In the genomic region with DNA sequence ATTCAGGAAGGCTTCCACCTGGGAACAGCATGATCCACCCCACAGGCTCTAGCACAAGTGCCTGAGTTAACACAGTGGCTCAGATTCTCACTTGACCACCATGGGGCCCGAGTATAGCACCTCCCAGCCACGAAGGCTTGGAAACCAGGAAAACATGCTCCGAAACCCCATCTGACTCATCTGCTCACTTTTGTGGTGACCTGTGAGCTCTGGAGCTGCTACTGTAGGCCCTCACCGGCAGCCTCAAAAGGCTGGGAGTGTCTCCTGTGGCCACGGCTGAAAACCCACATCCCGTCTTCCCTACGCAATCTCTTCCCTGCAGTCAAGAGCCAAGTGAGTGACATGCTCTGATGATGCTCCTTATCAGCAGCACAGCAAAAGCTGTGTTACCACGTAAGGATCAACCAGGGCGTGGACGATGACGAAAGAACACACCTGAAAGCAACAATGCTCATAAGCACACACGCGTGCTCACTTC, we compare ENCODE assay signal across 9 cellular contexts.
DNase-seq lines count a peak whose midpoint lies in the region; ATAC-seq, FAIRE-seq and TF ChIP-seq lines count a peak whose summit lies in the region.
"Had no signal": no experiment of that assay in that cellular context is flagged by ENCODE, and none has a peak within 500 bp of the region (broad histone marks: within the 10 kb centered on the region; RNA-seq: fewer than 3 reads in every experiment).

No MANE protein-coding gene starts in this region.

- TF ChIP-seq POLR2A in K562 (conservative IDR thresholded peaks at IDR 0.05) (no peak), GM12891 (IDR thresholded peaks at IDR 0.05; ENCODE audit: low read depth, low read length) (no peak)

- H3K4me1 ChIP-seq in K562 (replicated peaks in 1 of 2; ENCODE audit: control insufficient read depth in 2 of 2, insufficient read depth in 2 of 2, low read length in 2 of 2) = peaks cover 25 to 29% of the 10 kb centered on the region in 2 experiments

- H3K4me3 ChIP-seq in K562 (no peak overlapping the region), H7 (ENCODE audit: insufficient read depth, low read depth, low read length) (no peak overlapping the region)
- H3K4me3 ChIP-seq: thoracic aorta had no signal

- TF ChIP-seq CTCF in K562 (IDR thresholded peaks at IDR 0.05 in 2 of 3, conservative IDR thresholded peaks at IDR 0.05 in 1 of 3; ENCODE audit: insufficient read depth in 2 of 3, low read depth in 1 of 3, low read length in 3 of 3) = no peak; a peak in 1 of 6 replicates

- TF ChIP-seq RAD21 in K562 (CRISPR knock-in tag; conservative IDR thresholded peaks at IDR 0.05 in 1 of 2, IDR thresholded peaks at IDR 0.05 in 1 of 2) = peak in 1 of 2 experiments; percentile 33; a peak in 3 of 4 replicates

- in situ Hi-C loops in K562 (cut with MboI) = no loop called here

- peak overlapping the region; percentile 40 to 74; a peak in 2 of 4 replicates for H3K9ac ChIP-seq in K562 (ENCODE audit: insufficient read depth in 1 of 2, low read depth in 2 of 2, low read length in 2 of 2)

- FAIRE-seq in K562 (lab: Jason Lieb, UNC) = no peak
- no peak for FAIRE-seq in GM12891 (lab: Jason Lieb, UNC)

- CTCF ChIA-PET in K562 (lab: Yijun Ruan, JAX; ENCODE audit: low intra/inter-chr PET ratio) = no interaction called here

- peaks cover 18% of the 10 kb centered on the region for H4K20me1 ChIP-seq in K562 (replicated peaks; ENCODE audit: control insufficient read depth, insufficient read depth, low read length)

- H3K27me3 ChIP-seq in K562 (ENCODE audit: control insufficient read depth in 2 of 2, insufficient read depth in 2 of 2, low read length in 2 of 2) (no peaks in the 10 kb centered on the region), H7 (ENCODE audit: control insufficient read depth, insufficient read depth, low read length) (no peaks in the 10 kb centered on the region)

- no peaks in the 10 kb centered on the region for H3K9me3 ChIP-seq in K562 (replicated peaks; ENCODE audit: control insufficient read depth, insufficient read depth, low read depth, low read length)
- H3K9me3 ChIP-seq: thoracic aorta had no signal

- H3K79me2 ChIP-seq in K562 (ENCODE audit: control insufficient read depth, insufficient read depth, low read length) = peaks cover 12% of the 10 kb centered on the region; the same call in 1 of the 3 replicates

- DNase-seq in T-helper 22 cell (ENCODE audit: low read depth) (peak; percentile 90), K562 (ENCODE audit: extremely low read depth in 1 of 4, low spot score in 3 of 4) (peak; percentile 66 to 91 (median 70)), GM12891 (ENCODE audit: insufficient read length, low spot score) (no peak), superior temporal gyrus (ENCODE audit: extremely low spot score) (no peak), H7 (no peak), DMS79 (lab: John Stamatoyannopoulos, UW) (no peak)
- DNase-seq in stimulated activated CD4-positive, alpha-beta T cell treated with anti-CD3 and anti-CD28 coated beads, Interleukin-15, amount 100 ng/mL, for 1 hour (ENCODE audit: low read depth in 1 of 2, low spot score in 1 of 2) = peak; percentile 26 to 51

- H3K9me1 ChIP-seq in K562 (ENCODE audit: control insufficient read depth, insufficient read depth, low read length) = no peaks in the 10 kb centered on the region

- intact Hi-C loops in K562 (cut with micrococcal nuclease) = loop anchor here (1.0 to 5.0 kb wide), 6 partner anchors 72 to 248 kb away; partner anchors contain the start of gene TGFBR3

- H2AFZ ChIP-seq in K562 (ENCODE audit: low read depth, low read length) = 0 out of 2 replicates have a peak overlapping the region, but pooled peaks have one; percentile 60

- peak overlapping the region; percentile 60; the same call in 2 of the 3 replicates for H3K27ac ChIP-seq in K562 (ENCODE audit: extremely low read depth, low read depth, low read length)
- H3K27ac ChIP-seq: thoracic aorta had no signal

- BruUV-seq in K562 (replicated peaks; lab: Mats Ljungman, UMichigan) = no TSS peak

- 4% methylated on average over 13 of the region's 13 CpGs for WGBS in K562 (ENCODE audit: insufficient coverage, low coverage, missing lambda C conversion rate)

- H3K36me3 ChIP-seq in K562 (ENCODE audit: control insufficient read depth, insufficient read depth, low read length) (no peaks in the 10 kb centered on the region; the same call in 2 of the 3 replicates), H7 (replicated peaks; ENCODE audit: control insufficient read depth, insufficient read depth, low read length) (no peaks in the 10 kb centered on the region)
- H3K36me3 ChIP-seq: thoracic aorta had no signal

- peak overlapping the region; percentile 68 for H3K4me2 ChIP-seq in K562 (ENCODE audit: insufficient read depth, low read length)

- POLR2A ChIA-PET in K562 (lab: Yijun Ruan, JAX) = interaction anchor here (0.8 to 1.3 kb wide), 2 partner anchors 43 to 71 kb away, joined by 3 to 4 read pairs; no protein-coding TSS in a partner anchor

- peak; percentile 7 for ATAC-seq in HG02763 (IDR thresholded peaks at IDR 0.05; ENCODE audit: unreplicated experiment)
- peak; percentile 92 for ATAC-seq in K562

- peak; percentile 93 for TF ChIP-seq EP300 in K562 (IDR thresholded peaks at IDR 0.05; ENCODE audit: low read length)

TF ChIP-seq in K562, 482 proteins besides CTCF, POLR2A, EP300 and RAD21 (continues in another document):
- TF ChIP-seq ZNF280B (CRISPR knock-in tag; IDR thresholded peaks at IDR 0.05) = no peak

TF ChIP-seq in GM12891, 5 proteins besides CTCF, POLR2A, EP300 and RAD21:
- no peak for TF ChIP-seq PAX5 (IDR thresholded peaks at IDR 0.05; ENCODE audit: insufficient read depth, low read length, severe bottlenecking)
- no peak for TF ChIP-seq POU2F2 (IDR thresholded peaks at IDR 0.05; ENCODE audit: low read depth, low read length)
- no peak for TF ChIP-seq TAF1 (IDR thresholded peaks at IDR 0.05; ENCODE audit: low read depth, low read length)
- TF ChIP-seq SPI1 (IDR thresholded peaks at IDR 0.05; ENCODE audit: low read depth, low read length) = no peak
- no peak for TF ChIP-seq POLR2AphosphoS5 (IDR thresholded peaks at IDR 0.05; ENCODE audit: low read depth, low read length)

Comparison
In these comparisons a context has a peak if more than half of its experiments do, and no peak if none do; other contexts are left out.
1. DNase-seq: peak in T-helper 22 cell (single experiment), K562 (4 of 4) and stimulated activated CD4-positive, alpha-beta T cell treated with anti-CD3 and anti-CD28 coated beads, Interleukin-15, amount 100 ng/mL, for 1 hour (2 of 2); none in GM12891 (single experiment), superior temporal gyrus (single experiment), H7 (single experiment) and DMS79 (single experiment).